Comparison of ENCODE assay signal across 11 cellular contexts in genomic region chr9:77892171-77892570, GRCh38.
A peak's percentile ranks its signal among the peaks of the same experiment; 100 is the strongest.
DNase-seq lines count a peak whose midpoint lies in the region; ATAC-seq and TF ChIP-seq lines count a peak whose summit lies in the region.
"Had no signal": no experiment of that assay in that cellular context is flagged by ENCODE, and none has a peak within 500 bp of the region (broad histone marks: within the 10 kb centered on the region; RNA-seq: fewer than 3 reads in every experiment).

No MANE protein-coding gene starts in this region.

- ATAC-seq in GM18870 (IDR thresholded peaks at IDR 0.05; ENCODE audit: unreplicated experiment) (peak; percentile 90), HG03039 (IDR thresholded peaks at IDR 0.05; ENCODE audit: unreplicated experiment) (peak; percentile 79), aorta (ENCODE audit: low FRiP score) (no peak)

- no peaks in the 10 kb centered on the region for H3K27me3 Mint-ChIP-seq in CD4-positive, alpha-beta memory T cell
- H3K27me3 Mint-ChIP-seq in activated T-helper 1 cell treated with anti-CD3 and anti-CD28 coated beads, Interleukin-12 subunit alpha, Interleukin-12 subunit beta, Interleukin-2, Interleukin-4 antibody, amounts not matched to agents 30 ng/mL and 10 ng/mL and 1 ng/mL, durations not matched to agents 14 hours and 24 hours and 36 hours (ENCODE audit: insufficient read depth) = no peaks in the 10 kb centered on the region
- no peaks in the 10 kb centered on the region for H3K27me3 Mint-ChIP-seq in Calu3 (ENCODE audit: unreplicated experiment)
- no peaks in the 10 kb centered on the region; the same call in 1 of the 2 replicates for H3K27me3 Mint-ChIP-seq in HFFc6 (ENCODE audit: insufficient read depth)

- no peaks in the 10 kb centered on the region for H3K27me3 ChIP-seq in CD4-positive, alpha-beta memory T cell (ENCODE audit: insufficient read depth, low read length)
- H3K27me3 ChIP-seq in aorta (ENCODE audit: control insufficient read depth in 1 of 2, insufficient read depth in 2 of 2, low read length in 1 of 2) = no peaks in the 10 kb centered on the region
- H3K27me3 ChIP-seq: stomach had no signal

- intact Hi-C loops in CD4-positive, alpha-beta memory T cell (cut with micrococcal nuclease) = no loop called here
- intact Hi-C loops in activated T-helper 1 cell treated with anti-CD3 and anti-CD28 coated beads, Interleukin-12 subunit alpha, Interleukin-12 subunit beta, Interleukin-2, Interleukin-4 antibody, amounts not matched to agents 30 ng/mL and 10 ng/mL and 1 ng/mL, durations not matched to agents 14 hours and 24 hours and 36 hours (cut with micrococcal nuclease) = no loop called here
- intact Hi-C loops in Calu3 (cut with micrococcal nuclease; ENCODE audit: unreplicated experiment) (no loop called here), aorta (cut with DNase I) (no loop called here)

- H3K36me3 ChIP-seq in CD4-positive, alpha-beta memory T cell (ENCODE audit: insufficient read depth, low read length) = no peaks in the 10 kb centered on the region
- H3K36me3 ChIP-seq in aorta (ENCODE audit: control insufficient read depth in 1 of 2, insufficient read depth in 2 of 2, low read length in 1 of 2) = peaks cover 0 to 3% of the 10 kb centered on the region in 2 donors

- 84 to 88% methylated on average over 1 of the region's 1 CpG for WGBS in aorta, 2 donors

- TF ChIP-seq CTCF in Calu3 (IDR thresholded peaks at IDR 0.05; ENCODE audit: unreplicated experiment) = no peak
- TF ChIP-seq CTCF in HFFc6 (IDR thresholded peaks at IDR 0.05) = no peak

- H3K27ac ChIP-seq in CD4-positive, alpha-beta memory T cell (ENCODE audit: low read depth, low read length) = no peak overlapping the region
- no peak overlapping the region for H3K27ac ChIP-seq in aorta (ENCODE audit: low read depth in 1 of 2, low read length in 2 of 2)

- no peaks in the 10 kb centered on the region for H3K9me3 Mint-ChIP-seq in CD4-positive, alpha-beta memory T cell
- no peaks in the 10 kb centered on the region for H3K9me3 Mint-ChIP-seq in activated T-helper 1 cell treated with anti-CD3 and anti-CD28 coated beads, Interleukin-12 subunit alpha, Interleukin-12 subunit beta, Interleukin-2, Interleukin-4 antibody, amounts not matched to agents 30 ng/mL and 10 ng/mL and 1 ng/mL, durations not matched to agents 14 hours and 24 hours and 36 hours
- H3K9me3 Mint-ChIP-seq in Calu3 (ENCODE audit: low read depth, unreplicated experiment) (no peaks in the 10 kb centered on the region), HFFc6 (no peaks in the 10 kb centered on the region)

- H3K9me3 ChIP-seq in CD4-positive, alpha-beta memory T cell (ENCODE audit: control insufficient read depth in 1 of 2, low read length in 2 of 2) = no peaks in the 10 kb centered on the region
- no peaks in the 10 kb centered on the region for H3K9me3 ChIP-seq in aorta (ENCODE audit: control insufficient read depth, low read length)
- H3K9me3 ChIP-seq: stomach had no signal

- BruUV-seq in Calu3 (replicated peaks; lab: Mats Ljungman, UMichigan) = no TSS peak

- H3K4me3 Mint-ChIP-seq in CD4-positive, alpha-beta memory T cell = no peak overlapping the region
- H3K4me3 Mint-ChIP-seq in activated T-helper 1 cell treated with anti-CD3 and anti-CD28 coated beads, Interleukin-12 subunit alpha, Interleukin-12 subunit beta, Interleukin-2, Interleukin-4 antibody, amounts not matched to agents 30 ng/mL and 10 ng/mL and 1 ng/mL, durations not matched to agents 14 hours and 24 hours and 36 hours = no peak overlapping the region
- H3K4me3 Mint-ChIP-seq in Calu3 (ENCODE audit: low read depth, unreplicated experiment) = no peak overlapping the region
- H3K4me3 Mint-ChIP-seq in HFFc6 = no peak overlapping the region
- H3K4me3 Mint-ChIP-seq: B cell had no signal

- peaks cover 14 to 41% of the 10 kb centered on the region in 2 donors for H3K36me3 Mint-ChIP-seq in CD4-positive, alpha-beta memory T cell
- H3K36me3 Mint-ChIP-seq in activated T-helper 1 cell treated with anti-CD3 and anti-CD28 coated beads, Interleukin-12 subunit alpha, Interleukin-12 subunit beta, Interleukin-2, Interleukin-4 antibody, amounts not matched to agents 30 ng/mL and 10 ng/mL and 1 ng/mL, durations not matched to agents 14 hours and 24 hours and 36 hours (ENCODE audit: low read depth) = peaks cover 16% of the 10 kb centered on the region
- H3K36me3 Mint-ChIP-seq in Calu3 (ENCODE audit: insufficient read depth, unreplicated experiment) (no peaks in the 10 kb centered on the region), HFFc6 (ENCODE audit: low read depth) (peaks cover 13% of the 10 kb centered on the region)

- CTCF ChIA-PET in CD4-positive, alpha-beta memory T cell (lab: Charles Lee; ENCODE audit: partially characterized antibody) = no interaction called here
- CTCF ChIA-PET in Calu3 (lab: Charles Lee) = interaction anchor here (1.6 kb wide), 1 partner anchor 12 kb away, joined by 4 read pairs; no protein-coding TSS in a partner anchor

- POLR2A ChIA-PET in CD4-positive, alpha-beta memory T cell (lab: Charles Lee; ENCODE audit: partially characterized antibody) = no interaction called here

- peaks cover 16 to 30% (median 24%) of the 10 kb centered on the region in 4 donors for H3K4me1 Mint-ChIP-seq in CD4-positive, alpha-beta memory T cell
- peaks cover 26% of the 10 kb centered on the region for H3K4me1 Mint-ChIP-seq in activated T-helper 1 cell treated with anti-CD3 and anti-CD28 coated beads, Interleukin-12 subunit alpha, Interleukin-12 subunit beta, Interleukin-2, Interleukin-4 antibody, amounts not matched to agents 30 ng/mL and 10 ng/mL and 1 ng/mL, durations not matched to agents 14 hours and 24 hours and 36 hours (ENCODE audit: low read depth)
- H3K4me1 Mint-ChIP-seq in Calu3 (ENCODE audit: low read depth, unreplicated experiment) (peaks cover 8% of the 10 kb centered on the region), HFFc6 (ENCODE audit: low read depth) (peaks cover 13% of the 10 kb centered on the region; the same call in 1 of the 2 replicates)

- H3K4me1 ChIP-seq in CD4-positive, alpha-beta memory T cell (ENCODE audit: insufficient read depth, low read length) = no peaks in the 10 kb centered on the region
- H3K4me1 ChIP-seq in aorta (ENCODE audit: control insufficient read depth in 1 of 2, insufficient read depth in 2 of 2, low read length in 2 of 2) = no peaks in the 10 kb centered on the region

- no peak for DNase-seq in CD4-positive, alpha-beta memory T cell
- no peak for DNase-seq in activated T-helper 1 cell treated with anti-CD3 and anti-CD28 coated beads, Interleukin-12 subunit alpha, Interleukin-12 subunit beta, Interleukin-2, Interleukin-4 antibody, amounts not matched to agents 30 ng/mL and 10 ng/mL and 1 ng/mL, durations not matched to agents 14 hours and 24 hours and 36 hours (ENCODE audit: low spot score)
- DNase-seq in Calu3 = no peak
- DNase-seq in HFFc6 = no peak
- no peak for DNase-seq in aorta
- DNase-seq in middle frontal gyrus (ENCODE audit: extremely low spot score, low spot score) = no peak
- DNase-seq: NCI-H774, stomach had no signal

- peak overlapping the region in 4 of 7 donors; percentile 0 to 35 (median 30) for H3K27ac Mint-ChIP-seq in CD4-positive, alpha-beta memory T cell
- peak overlapping the region; percentile 51 for H3K27ac Mint-ChIP-seq in activated T-helper 1 cell treated with anti-CD3 and anti-CD28 coated beads, Interleukin-12 subunit alpha, Interleukin-12 subunit beta, Interleukin-2, Interleukin-4 antibody, amounts not matched to agents 30 ng/mL and 10 ng/mL and 1 ng/mL, durations not matched to agents 14 hours and 24 hours and 36 hours
- H3K27ac Mint-ChIP-seq in Calu3 (ENCODE audit: unreplicated experiment) (no peak overlapping the region), HFFc6 (no peak overlapping the region)
- H3K27ac Mint-ChIP-seq: B cell had no signal

- H3K4me3 ChIP-seq in CD4-positive, alpha-beta memory T cell (ENCODE audit: low read length in 2 of 2) = no peak overlapping the region
- no peak overlapping the region for H3K4me3 ChIP-seq in aorta (ENCODE audit: low read length in 2 of 2)
- H3K4me3 ChIP-seq: stomach had no signal

Comparison
In these comparisons a context has a peak if more than half of its experiments do, and no peak if none do; other contexts are left out.
1. H3K27ac Mint-ChIP-seq: peak in CD4-positive, alpha-beta memory T cell (4 of 7) and activated T-helper 1 cell treated with anti-CD3 and anti-CD28 coated beads, Interleukin-12 subunit alpha, Interleukin-12 subunit beta, Interleukin-2, Interleukin-4 antibody, amounts not matched to agents 30 ng/mL and 10 ng/mL and 1 ng/mL, durations not matched to agents 14 hours and 24 hours and 36 hours (single experiment); none in Calu3 (single experiment) and HFFc6 (single experiment).